In genomic region chr13:44003481-44003880, GRCh38 we compare ENCODE assay signal across 20 cellular contexts.
A peak's percentile ranks its signal among the peaks of the same experiment; 100 is the strongest.
DNase-seq lines count a peak whose midpoint lies in the region; ATAC-seq and TF ChIP-seq lines count a peak whose summit lies in the region.
"Had no signal": no experiment of that assay in that cellular context is flagged by ENCODE, and none has a peak within 500 bp of the region (broad histone marks: within the 10 kb centered on the region; RNA-seq: fewer than 3 reads in every experiment).

No MANE protein-coding gene starts in this region.

- no peaks in the 10 kb centered on the region for H4K20me1 ChIP-seq in BLaER1

- ATAC-seq in GM19395 (IDR thresholded peaks at IDR 0.05; ENCODE audit: unreplicated experiment) = no peak
- ATAC-seq: A549, HCT116 had no signal

- H3K27me3 Mint-ChIP-seq in nephron progenitor cell (ENCODE audit: low read depth, poor library complexity) = peaks cover 6% of the 10 kb centered on the region

- H3K4me1 Mint-ChIP-seq in nephron progenitor cell = peaks cover 18% of the 10 kb centered on the region
- H3K4me1 Mint-ChIP-seq: CD4-positive, alpha-beta memory T cell had no signal

- no peaks in the 10 kb centered on the region for H3K36me3 ChIP-seq in BLaER1
- no peaks in the 10 kb centered on the region for H3K36me3 ChIP-seq in brain microvascular endothelial cell (replicated peaks)
- H3K36me3 ChIP-seq: BE2C had no signal

- no peak overlapping the region for H3K4me3 ChIP-seq in BLaER1
- H3K4me3 ChIP-seq in brain microvascular endothelial cell (ENCODE audit: low read depth, low read length) = no peak overlapping the region
- H3K4me3 ChIP-seq: A549, GM23248 had no signal

- H3K27ac ChIP-seq in BLaER1 = no peak overlapping the region
- peak overlapping the region; percentile 46 for H3K27ac ChIP-seq in caudate nucleus (ENCODE audit: low read depth, low read length)
- no peak overlapping the region for H3K27ac ChIP-seq in brain microvascular endothelial cell
- H3K27ac ChIP-seq: A549, GM23248 had no signal

- in situ Hi-C loops in brain microvascular endothelial cell (cut with HindIII; ENCODE audit: low pct_ligation_motif_present, low sequenced_read_pairs) = no loop called here

- H3K4me2 ChIP-seq in BLaER1 = 0 out of 2 replicates have a peak overlapping the region, but pooled peaks have one; percentile 13
- H3K4me2 ChIP-seq: A549 had no signal

- H3K36me3 Mint-ChIP-seq in nephron progenitor cell (ENCODE audit: low read depth) = no peaks in the 10 kb centered on the region
- H3K36me3 Mint-ChIP-seq: CD4-positive, alpha-beta memory T cell had no signal

- no peaks in the 10 kb centered on the region for H3K27me3 ChIP-seq in BLaER1
- H3K27me3 ChIP-seq in brain microvascular endothelial cell (replicated peaks) = no peaks in the 10 kb centered on the region

- H3K4me3 Mint-ChIP-seq in nephron progenitor cell = no peak overlapping the region
- H3K4me3 Mint-ChIP-seq: CD4-positive, alpha-beta memory T cell; H9 had no signal

- TF ChIP-seq CTCF in nephron progenitor cell (IDR thresholded peaks at IDR 0.05) = no peak
- TF ChIP-seq CTCF in brain microvascular endothelial cell (IDR thresholded peaks at IDR 0.05; ENCODE audit: low read depth, low read length, missing control alignments) = no peak

- peaks cover 7% of the 10 kb centered on the region; the same call in 1 of the 2 replicates for H3K4me1 ChIP-seq in BLaER1
- H3K4me1 ChIP-seq: A549, BE2C had no signal

- peaks cover 19% of the 10 kb centered on the region for H3K9me3 Mint-ChIP-seq in nephron progenitor cell

- DNase-seq in caudate nucleus (lab: John Stamatoyannopoulos, UW) = peak in 7 of 61 donors; percentile 6 to 74 (median 28)
- DNase-seq in nephron progenitor cell = no peak
- no peak for DNase-seq in occipital lobe (lab: John Stamatoyannopoulos, UW)
- no peak for DNase-seq in brain microvascular endothelial cell
- DNase-seq: 8988T; ACHN; AML-193; BE2C; C1 segment of cervical spinal cord; Calu3; CD4-positive, alpha-beta memory T cell; COR-L47; DND-41; GM23248; H9 had no signal

- peak overlapping the region; percentile 82 for H3K27ac Mint-ChIP-seq in nephron progenitor cell
- H3K27ac Mint-ChIP-seq: CD4-positive, alpha-beta memory T cell; H9 had no signal

- H3K9me3 ChIP-seq in BLaER1 = peaks cover 16% of the 10 kb centered on the region
- H3K9me3 ChIP-seq: BE2C had no signal

- TF ChIP-seq RAD21 in Ishikawa (IDR thresholded peaks at IDR 0.05; ENCODE audit: low read depth) = no peak

- TF ChIP-seq EP300 in Ishikawa (IDR thresholded peaks at IDR 0.05; ENCODE audit: borderline replicate concordance) = no peak

- no peak overlapping the region for H3K9ac ChIP-seq in BLaER1
- H3K9ac ChIP-seq: GM23248 had no signal

TF ChIP-seq in Ishikawa, 13 proteins besides CTCF, POLR2A, EP300 and RAD21:
- TF ChIP-seq TEAD4 (IDR thresholded peaks at IDR 0.05) = no peak
- no peak for TF ChIP-seq CREB1 (IDR thresholded peaks at IDR 0.05; ENCODE audit: low read depth)
- TF ChIP-seq EGR1 (IDR thresholded peaks at IDR 0.05) = peak; percentile 86
